In genomic region chr18:48658721-48659120, GRCh38 we compare ENCODE assay signal across 20 cellular contexts.
DNase-seq lines count a peak whose midpoint lies in the region; ATAC-seq and TF ChIP-seq lines count a peak whose summit lies in the region.
"Had no signal": no experiment of that assay in that cellular context is flagged by ENCODE, and none has a peak within 500 bp of the region (broad histone marks: within the 10 kb centered on the region; RNA-seq: fewer than 3 reads in every experiment).

No MANE protein-coding gene starts in this region.

- peaks cover 0 to 7% of the 10 kb centered on the region in 2 donors for H3K9me3 ChIP-seq in neuronal stem cell (replicated peaks in 1 of 2; ENCODE audit: control insufficient read depth in 2 of 2, insufficient read depth in 1 of 2, low read depth in 1 of 2, low read length in 2 of 2)
- peaks cover 17% of the 10 kb centered on the region for H3K9me3 ChIP-seq in endodermal cell (ENCODE audit: control insufficient read depth, low read length)
- H3K9me3 ChIP-seq in smooth muscle cell (replicated peaks; ENCODE audit: low read depth), result no peaks in the 10 kb centered on the region
- H3K9me3 ChIP-seq: BLaER1, Caco-2 had no signal

- H2AFZ ChIP-seq in neuronal stem cell (ENCODE audit: low read length) (no peak overlapping the region), smooth muscle cell (ENCODE audit: low read depth) (no peak overlapping the region)
- H2AFZ ChIP-seq: GM23248 had no signal

- H3K4me1 ChIP-seq in neuronal stem cell (ENCODE audit: control insufficient read depth in 2 of 2, insufficient read depth in 1 of 2, low read depth in 1 of 2, low read length in 2 of 2) (peaks cover 14 to 16% of the 10 kb centered on the region in 2 donors), endodermal cell (ENCODE audit: control insufficient read depth, insufficient read depth, low read length) (no peaks in the 10 kb centered on the region), smooth muscle cell (ENCODE audit: low read depth) (peaks cover 12% of the 10 kb centered on the region)
- H3K4me1 ChIP-seq: BLaER1 had no signal

- H3K14ac ChIP-seq in neuronal stem cell (ENCODE audit: low read length), result no peak overlapping the region

- H3K27me3 ChIP-seq in neuronal stem cell (ENCODE audit: control insufficient read depth in 3 of 3, insufficient read depth in 3 of 3, low read depth in 1 of 3, low read length in 3 of 3), result no peaks in the 10 kb centered on the region
- no peaks in the 10 kb centered on the region for H3K27me3 ChIP-seq in endodermal cell (ENCODE audit: control insufficient read depth, insufficient read depth, low read length, poor library complexity, severe bottlenecking)
- H3K27me3 ChIP-seq in smooth muscle cell (ENCODE audit: low read depth), result no peaks in the 10 kb centered on the region
- H3K27me3 ChIP-seq: BLaER1 had no signal

- H2BK12ac ChIP-seq in neuronal stem cell (ENCODE audit: low read length), result no peak overlapping the region

- H3K23ac ChIP-seq in neuronal stem cell (ENCODE audit: low read depth, low read length, poor library complexity), result no peak overlapping the region

- H4K8ac ChIP-seq in neuronal stem cell (ENCODE audit: low read depth, low read length), result no peak overlapping the region

- no peak overlapping the region for H3K4me3 Mint-ChIP-seq in natural killer cell treated with Interleukin-12 subunit alpha and Interleukin-12 subunit beta and Interleukin-15 and Interleukin-18, amount 100 ng/mL, for 72 hours
- no peak overlapping the region for H3K4me3 Mint-ChIP-seq in natural killer cell
- no peak overlapping the region for H3K4me3 Mint-ChIP-seq in endodermal cell
- H3K4me3 Mint-ChIP-seq: B cell; CD4-positive, CD25-positive, alpha-beta regulatory T cell; CD8-positive, alpha-beta T cell had no signal

- H3K9ac ChIP-seq in neuronal stem cell (ENCODE audit: low read depth, low read length, poor library complexity) (peak overlapping the region; percentile 38), endodermal cell (ENCODE audit: extremely low read depth, low read length, poor library complexity, severe bottlenecking) (no peak overlapping the region), smooth muscle cell (ENCODE audit: low read depth) (no peak overlapping the region)
- H3K9ac ChIP-seq: BLaER1, GM23248 had no signal

- H3K4me2 ChIP-seq in neuronal stem cell (ENCODE audit: insufficient read depth, low read length, poor library complexity, severe bottlenecking) (no peak overlapping the region), smooth muscle cell (no peak overlapping the region)
- H3K4me2 ChIP-seq: BLaER1 had no signal

- no peaks in the 10 kb centered on the region for H3K36me3 Mint-ChIP-seq in natural killer cell treated with Interleukin-12 subunit alpha and Interleukin-12 subunit beta and Interleukin-15 and Interleukin-18, amount 100 ng/mL, for 72 hours
- no peaks in the 10 kb centered on the region for H3K36me3 Mint-ChIP-seq in natural killer cell
- no peaks in the 10 kb centered on the region for H3K36me3 Mint-ChIP-seq in endodermal cell (ENCODE audit: low read depth)
- H3K36me3 Mint-ChIP-seq: CD4-positive, CD25-positive, alpha-beta regulatory T cell; CD8-positive, alpha-beta T cell had no signal

- no peak overlapping the region for H2BK5ac ChIP-seq in neuronal stem cell (ENCODE audit: low read length)

- no peak overlapping the region for H3K27ac Mint-ChIP-seq in natural killer cell treated with Interleukin-12 subunit alpha and Interleukin-12 subunit beta and Interleukin-15 and Interleukin-18, amount 100 ng/mL, for 72 hours
- H3K27ac Mint-ChIP-seq in natural killer cell, result no peak overlapping the region
- no peak overlapping the region for H3K27ac Mint-ChIP-seq in endodermal cell
- H3K27ac Mint-ChIP-seq: B cell; CD4-positive, CD25-positive, alpha-beta regulatory T cell; CD8-positive, alpha-beta T cell had no signal

- H3K4ac ChIP-seq in neuronal stem cell (ENCODE audit: low read length), result no peak overlapping the region

- H3K18ac ChIP-seq in neuronal stem cell (ENCODE audit: low read length), result no peak overlapping the region

- no peaks in the 10 kb centered on the region for H3K36me3 ChIP-seq in neuronal stem cell (replicated peaks in 1 of 2; ENCODE audit: control insufficient read depth in 2 of 2, insufficient read depth in 2 of 2, low read length in 2 of 2)
- peaks cover 5% of the 10 kb centered on the region for H3K36me3 ChIP-seq in endodermal cell (ENCODE audit: control insufficient read depth, insufficient read depth, low read length)
- no peaks in the 10 kb centered on the region for H3K36me3 ChIP-seq in smooth muscle cell (ENCODE audit: low read depth)
- H3K36me3 ChIP-seq: BLaER1 had no signal

- no peaks in the 10 kb centered on the region for H3K79me1 ChIP-seq in neuronal stem cell (ENCODE audit: low read depth, low read length)

- H3K4me3 ChIP-seq in neuronal stem cell (ENCODE audit: low read length in 2 of 2) (no peak overlapping the region), endodermal cell (ENCODE audit: low read length) (no peak overlapping the region), smooth muscle cell (no peak overlapping the region)
- H3K4me3 ChIP-seq: BLaER1, GM23248 had no signal

- no peak for ATAC-seq in natural killer cell treated with Interleukin-12 subunit alpha and Interleukin-12 subunit beta and Interleukin-15 and Interleukin-18, amount 100 ng/mL, for 72 hours
- ATAC-seq in natural killer cell, result no peak
- ATAC-seq: CD8-positive, alpha-beta T cell; HCT116 had no signal

- no peaks in the 10 kb centered on the region for H3K9me3 Mint-ChIP-seq in natural killer cell treated with Interleukin-12 subunit alpha and Interleukin-12 subunit beta and Interleukin-15 and Interleukin-18, amount 100 ng/mL, for 72 hours
- H3K9me3 Mint-ChIP-seq in natural killer cell (no peaks in the 10 kb centered on the region), endodermal cell (peaks cover 8% of the 10 kb centered on the region)
- H3K9me3 Mint-ChIP-seq: CD4-positive, CD25-positive, alpha-beta regulatory T cell; CD8-positive, alpha-beta T cell had no signal

- no peak overlapping the region for H2BK15ac ChIP-seq in neuronal stem cell (ENCODE audit: low read length)

- H4K20me1 ChIP-seq in smooth muscle cell (ENCODE audit: low read depth), result peaks cover 86% of the 10 kb centered on the region

- H3K79me2 ChIP-seq in smooth muscle cell (ENCODE audit: low read depth), result peaks cover 2% of the 10 kb centered on the region

- H3F3A ChIP-seq in smooth muscle cell (ENCODE audit: low read depth), result no peaks in the 10 kb centered on the region

- peak; percentile 17 for DNase-seq in activated CD8-positive, alpha-beta memory T cell treated with anti-CD3 and anti-CD28 coated beads, Interleukin-2, amount 50 U/mL, for 48 hours
- DNase-seq in activated CD8-positive, alpha-beta memory T cell treated with anti-CD3 and anti-CD28 coated beads, Interleukin-2, amount 50 U/mL, for 4 hours, result no peak
- peak; percentile 18 for DNase-seq in natural killer cell treated with Interleukin-12 subunit alpha and Interleukin-12 subunit beta and Interleukin-15 and Interleukin-18, amount 100 ng/mL, for 72 hours (ENCODE audit: low spot score)
- DNase-seq in natural killer cell, result no peak
- no peak for DNase-seq in neuronal stem cell (ENCODE audit: low spot score)
- no peak for DNase-seq in NCI-H1694 (lab: John Stamatoyannopoulos, UW)
- no peak for DNase-seq in endodermal cell
- DNase-seq in smooth muscle cell (lab: John Stamatoyannopoulos, UW; ENCODE audit: unreplicated experiment), result no peak
- DNase-seq: Caco-2; CD4-positive, CD25-positive, alpha-beta regulatory T cell; CD8-positive, alpha-beta T cell; DMS153; DND-41; GM23248; H7 had no signal

- WGBS in neuronal stem cell (ENCODE audit: extremely low coverage in 2 of 2, insufficient read length in 2 of 2, insufficient replicate concordance in 1 of 2), 2 donors, result no CpG with 5 or more reads among the region's 5 CpGs
- WGBS in endodermal cell (ENCODE audit: insufficient coverage in 1 of 2, insufficient read length in 1 of 2), 2 experiments, result 87 to 88% methylated on average over 3 to 5 of the region's 5 CpGs
- 70% methylated on average over 5 of the region's 5 CpGs for WGBS in smooth muscle cell (ENCODE audit: low lambda C conversion rate)

- no peak overlapping the region for H3K27ac ChIP-seq in neuronal stem cell (replicated peaks; ENCODE audit: low read length)
- H3K27ac ChIP-seq in endodermal cell (ENCODE audit: low read depth, low read length), result no peak overlapping the region
- no peak overlapping the region for H3K27ac ChIP-seq in smooth muscle cell (ENCODE audit: low read depth)
- H3K27ac ChIP-seq: 22Rv1, BLaER1, C4-2B, GM23248 had no signal

- H2BK120ac ChIP-seq in neuronal stem cell (ENCODE audit: low read depth, low read length), result no peak overlapping the region

- no peak overlapping the region for H4K91ac ChIP-seq in neuronal stem cell (ENCODE audit: low read depth, low read length, poor library complexity)

- peaks cover 6 to 8% of the 10 kb centered on the region in 2 donors for H3K27me3 Mint-ChIP-seq in natural killer cell treated with Interleukin-12 subunit alpha and Interleukin-12 subunit beta and Interleukin-15 and Interleukin-18, amount 100 ng/mL, for 72 hours
- peaks cover 4 to 7% of the 10 kb centered on the region in 2 donors for H3K27me3 Mint-ChIP-seq in natural killer cell (ENCODE audit: low read depth in 2 of 2)
- no peaks in the 10 kb centered on the region for H3K27me3 Mint-ChIP-seq in endodermal cell (ENCODE audit: insufficient read depth)
- H3K27me3 Mint-ChIP-seq: B cell had no signal

- H3K4me1 Mint-ChIP-seq in natural killer cell treated with Interleukin-12 subunit alpha and Interleukin-12 subunit beta and Interleukin-15 and Interleukin-18, amount 100 ng/mL, for 72 hours (ENCODE audit: low read depth in 2 of 2), result peaks cover 3 to 12% of the 10 kb centered on the region in 2 donors
- H3K4me1 Mint-ChIP-seq in natural killer cell, result peaks cover 0 to 5% of the 10 kb centered on the region in 2 donors
- peaks cover 7% of the 10 kb centered on the region for H3K4me1 Mint-ChIP-seq in endodermal cell
- H3K4me1 Mint-ChIP-seq: B cell; CD4-positive, CD25-positive, alpha-beta regulatory T cell had no signal

- no peak for TF ChIP-seq CTCF in natural killer cell (IDR thresholded peaks at IDR 0.05)
- TF ChIP-seq CTCF in endodermal cell (conservative IDR thresholded peaks at IDR 0.05), result no peak
- TF ChIP-seq CTCF in smooth muscle cell (IDR thresholded peaks at IDR 0.05; ENCODE audit: borderline replicate concordance, insufficient read depth, poor library complexity, severe bottlenecking), result no peak

- H2AK5ac ChIP-seq in neuronal stem cell (ENCODE audit: low read depth, low read length), result no peak overlapping the region

- intact Hi-C loops in natural killer cell (cut with micrococcal nuclease), result no loop called here

Comparison
In these comparisons a context has a peak if more than half of its experiments do, and no peak if none do; other contexts are left out.
1. DNase-seq: peak in activated CD8-positive, alpha-beta memory T cell treated with anti-CD3 and anti-CD28 coated beads, Interleukin-2, amount 50 U/mL, for 48 hours (single experiment) and natural killer cell treated with Interleukin-12 subunit alpha and Interleukin-12 subunit beta and Interleukin-15 and Interleukin-18, amount 100 ng/mL, for 72 hours (single experiment); none in activated CD8-positive, alpha-beta memory T cell treated with anti-CD3 and anti-CD28 coated beads, Interleukin-2, amount 50 U/mL, for 4 hours (single experiment), natural killer cell (single experiment), neuronal stem cell (single experiment), NCI-H1694 (single experiment), endodermal cell (single experiment) and smooth muscle cell (single experiment).